8 cellular contexts compared by ENCODE assay signal in genomic region chr11:33912405-33913361, GRCh38. TPM values are rescaled to one million over a fixed set of nuclear protein-coding genes. Genes with fewer than 3 reads are reported as not detected.
DNase-seq lines count a peak whose midpoint lies in the region; ATAC-seq, FAIRE-seq and TF ChIP-seq lines count a peak whose summit lies in the region.

No MANE protein-coding gene starts in this region.

- H3K9ac ChIP-seq in kidney (ENCODE audit: low read length in 2 of 2), result no peak overlapping the region

- DNase-seq in GM06990 (ENCODE audit: extremely low read depth, insufficient read length) (peak; percentile 80), HK-2 (ENCODE audit: unreplicated experiment) (peak; percentile 8), RKO (ENCODE audit: low spot score) (peak; percentile 69), left ventricle myocardium inferior (no peak), coronary artery (ENCODE audit: low spot score) (no peak), kidney (no peak), ecto neural progenitor cell (ENCODE audit: low spot score) (no peak)

- ATAC-seq in GM21423 (IDR thresholded peaks at IDR 0.05; ENCODE audit: unreplicated experiment), result peak; percentile 91

- H3K4me1 ChIP-seq in left ventricle myocardium inferior (peaks cover 14% of the 10 kb centered on the region), kidney (ENCODE audit: control insufficient read depth in 1 of 2, insufficient read depth in 1 of 2, low read depth in 1 of 2, low read length in 2 of 2) (no peaks in the 10 kb centered on the region)

- H3K27ac ChIP-seq in left ventricle myocardium inferior (replicated peaks) (peak overlapping the region; percentile 33), coronary artery (peak overlapping the region in 1 of 2 donors; percentile 31), kidney (ENCODE audit: low read depth in 2 of 2, low read length in 2 of 2) (no peak overlapping the region)

- H3K27me3 ChIP-seq in GM06990 (replicated peaks; ENCODE audit: control insufficient read depth, insufficient read depth, low read length) (no peaks in the 10 kb centered on the region), left ventricle myocardium inferior (ENCODE audit: low read depth) (peaks cover 14% of the 10 kb centered on the region)

- no peak for TF ChIP-seq CTCF in GM06990 (IDR thresholded peaks at IDR 0.05; ENCODE audit: insufficient read depth, low read length, poor library complexity, severe bottlenecking)
- TF ChIP-seq CTCF in left ventricle myocardium inferior (IDR thresholded peaks at IDR 0.05; ENCODE audit: borderline replicate concordance), result no peak
- no peak for TF ChIP-seq CTCF in coronary artery (IDR thresholded peaks at IDR 0.05)
- TF ChIP-seq CTCF in kidney (IDR thresholded peaks at IDR 0.05; ENCODE audit: borderline replicate concordance, extremely low read depth, insufficient read depth), result no peak

- no peak for FAIRE-seq in kidney (lab: Jason Lieb, UNC)

- intact Hi-C loops in left ventricle myocardium inferior (cut with micrococcal nuclease) (no loop called here), kidney (cut with DNase I) (no loop called here)

- peaks cover 8% of the 10 kb centered on the region for H3K9me3 ChIP-seq in left ventricle myocardium inferior (replicated peaks)
- no peaks in the 10 kb centered on the region for H3K9me3 ChIP-seq in kidney (ENCODE audit: control insufficient read depth in 1 of 2, low read length in 2 of 2)

- H3K4me3 ChIP-seq in GM06990 (replicated peaks; ENCODE audit: low read depth, low read length), result no peak overlapping the region
- H3K4me3 ChIP-seq in left ventricle myocardium inferior, result no peak overlapping the region
- no peak overlapping the region for H3K4me3 ChIP-seq in coronary artery
- no peak overlapping the region for H3K4me3 ChIP-seq in kidney (ENCODE audit: low read length in 2 of 2)

- H3K36me3 ChIP-seq in GM06990 (ENCODE audit: control insufficient read depth, insufficient read depth, low read length) (no peaks in the 10 kb centered on the region), left ventricle myocardium inferior (no peaks in the 10 kb centered on the region), kidney (ENCODE audit: control insufficient read depth in 1 of 2, insufficient read depth in 2 of 2, low read length in 2 of 2) (no peaks in the 10 kb centered on the region)

RNA-seq across cellular contexts. Expression of gene LMO2, which starts 20.8 kb away (rescaled TPM):
- total RNA-seq in left ventricle myocardium inferior, result 8.4 TPM
- total RNA-seq in kidney, result 60.6 TPM
- 57.1 TPM for polyA plus RNA-seq in kidney (ENCODE audit: insufficient read depth, low read depth, low replicate concordance)

Comparison
In these comparisons a context has a peak if more than half of its experiments do, and no peak if none do; other contexts are left out.
1. DNase-seq: peak in GM06990 (single experiment), HK-2 (single experiment) and RKO (single experiment); none in left ventricle myocardium inferior (single experiment), coronary artery (single experiment), kidney (single experiment) and ecto neural progenitor cell (single experiment).